ENCODE assay signal across 2 cellular contexts in genomic region chr10:114352653-114353298, GRCh38.
TF ChIP-seq lines count a peak whose summit lies in the region.

No MANE protein-coding gene starts in this region.

TF ChIP-seq in A549, 52 proteins besides CTCF, POLR2A, EP300 and RAD21:
- TF ChIP-seq USF2 (IDR thresholded peaks at IDR 0.05) (peak; percentile 49), REST (IDR thresholded peaks at IDR 0.05) (no peak)

TF ChIP-seq in HCT116, 20 proteins besides CTCF, POLR2A, EP300 and RAD21:
- TF ChIP-seq EZH2phosphoT487 (IDR thresholded peaks at IDR 0.05; ENCODE audit: borderline replicate concordance), result no peak
- no peak for TF ChIP-seq ATF3 (IDR thresholded peaks at IDR 0.05)
- TF ChIP-seq EGR1 (IDR thresholded peaks at IDR 0.05; ENCODE audit: low read depth), result no peak
- TF ChIP-seq ZBTB33 (IDR thresholded peaks at IDR 0.05; ENCODE audit: extremely low read depth, insufficient replicate concordance, low read length), result no peak
- no peak for TF ChIP-seq JUND (IDR thresholded peaks at IDR 0.05)
